ENCODE assay signal across 8 cellular contexts in genomic region chr17:50547035-50547735, GRCh38. TPM values are rescaled to one million over a fixed set of nuclear protein-coding genes. Genes with fewer than 3 reads are reported as not detected.
A peak's percentile ranks its signal among the peaks of the same experiment; 100 is the strongest.
DNase-seq lines count a peak whose midpoint lies in the region; ATAC-seq lines count a peak whose summit lies in the region.

Gene SPATA20 (plus strand): TSS chr17:50547174. CDS start chr17:50547209, 35 bp downstream.

- peak within 1 kb of the TSS; percentile 68 to 95 (median 88) for H3K4me3 Mint-ChIP-seq in CD4-positive, CD25-positive, alpha-beta regulatory T cell

- peak within 1 kb of the TSS; percentile 69 to 86 (median 75) for H3K27ac Mint-ChIP-seq in CD4-positive, CD25-positive, alpha-beta regulatory T cell

- peaks cover 14% of the 10 kb centered on the region for H3K4me1 ChIP-seq in CD4-positive, CD25-positive, alpha-beta regulatory T cell (ENCODE audit: control insufficient read depth, insufficient read depth, low read length, poor library complexity, severe bottlenecking)
- H3K4me1 ChIP-seq in endocrine pancreas (ENCODE audit: control insufficient read depth, insufficient read depth, low read length) (no peaks in the 10 kb centered on the region), mesodermal cell (ENCODE audit: control insufficient read depth, insufficient read depth, low read length, poor library complexity, severe bottlenecking) (peaks cover 12% of the 10 kb centered on the region)

- WGBS in mesodermal cell (ENCODE audit: insufficient coverage in 2 of 2), 2 experiments: 3 to 4% methylated on average over 31 to 42 of the region's 42 CpGs

- peaks cover 3% of the 10 kb centered on the region for H3K36me3 Mint-ChIP-seq in CD4-positive, CD25-positive, alpha-beta regulatory T cell

- ATAC-seq in CD4-positive, CD25-positive, alpha-beta regulatory T cell (ENCODE audit: low read depth in 2 of 2): peak; percentile 83 to 88
- peak; percentile 75 for ATAC-seq in GM19395 (IDR thresholded peaks at IDR 0.05; ENCODE audit: unreplicated experiment)

- H3K27ac ChIP-seq in CD4-positive, CD25-positive, alpha-beta regulatory T cell (ENCODE audit: insufficient read depth, low read length, poor library complexity, severe bottlenecking): peak within 1 kb of the TSS; percentile 51
- H3K27ac ChIP-seq in mesodermal cell (ENCODE audit: low read depth, low read length, severe bottlenecking): no peak within 1 kb of the TSS

- H3K36me3 ChIP-seq in CD4-positive, CD25-positive, alpha-beta regulatory T cell (ENCODE audit: control insufficient read depth, insufficient read depth, low read length): no peaks in the 10 kb centered on the region
- H3K36me3 ChIP-seq in endocrine pancreas (ENCODE audit: control insufficient read depth, insufficient read depth, low read length) (no peaks in the 10 kb centered on the region), mesodermal cell (ENCODE audit: control insufficient read depth, insufficient read depth, low read length) (no peaks in the 10 kb centered on the region)

- DNase-seq in CD4-positive, CD25-positive, alpha-beta regulatory T cell: peak; percentile 78 to 92 (median 83)
- DNase-seq in HK-2 (ENCODE audit: unreplicated experiment) (peak; percentile 93), NOMO-1 (lab: John Stamatoyannopoulos, UW; ENCODE audit: unreplicated experiment in 2 of 2) (peak; percentile 81 to 90)
- peak; percentile 57 to 66 (median 64) for DNase-seq in activated CD8-positive, alpha-beta memory T cell treated with anti-CD3 and anti-CD28 coated beads for 48 hours (ENCODE audit: low read depth in 2 of 3, low spot score in 2 of 3)
- DNase-seq in stimulated activated CD8-positive, alpha-beta memory T cell treated with anti-CD3 and anti-CD28 coated beads, Interleukin-15, amount 100 ng/mL, for 24 hours (ENCODE audit: low read depth): peak; percentile 64

- H3K4me1 Mint-ChIP-seq in CD4-positive, CD25-positive, alpha-beta regulatory T cell: peaks cover 0 to 25% (median 8%) of the 10 kb centered on the region in 4 donors

- H3K27me3 ChIP-seq in CD4-positive, CD25-positive, alpha-beta regulatory T cell (ENCODE audit: control insufficient read depth, insufficient read depth, low read length): no peaks in the 10 kb centered on the region
- H3K27me3 ChIP-seq in endocrine pancreas (ENCODE audit: control insufficient read depth, insufficient read depth, low read length): no peaks in the 10 kb centered on the region

- peak within 1 kb of the TSS; percentile 15 for H3K9ac ChIP-seq in endocrine pancreas (ENCODE audit: control insufficient read depth, insufficient read depth, low read length)

- no peaks in the 10 kb centered on the region for H3K9me3 ChIP-seq in CD4-positive, CD25-positive, alpha-beta regulatory T cell (ENCODE audit: control insufficient read depth in 2 of 2, low read length in 2 of 2)
- no peaks in the 10 kb centered on the region for H3K9me3 ChIP-seq in endocrine pancreas (ENCODE audit: control insufficient read depth, low read length)
- H3K9me3 ChIP-seq in mesodermal cell (ENCODE audit: control insufficient read depth, low read length): no peaks in the 10 kb centered on the region

- H3K27me3 Mint-ChIP-seq in CD4-positive, CD25-positive, alpha-beta regulatory T cell: no peaks in the 10 kb centered on the region

- no peaks in the 10 kb centered on the region for H3K9me3 Mint-ChIP-seq in CD4-positive, CD25-positive, alpha-beta regulatory T cell

- H3K4me3 ChIP-seq in CD4-positive, CD25-positive, alpha-beta regulatory T cell (ENCODE audit: low read depth, low read length): peak within 1 kb of the TSS; percentile 51
- H3K4me3 ChIP-seq in endocrine pancreas (ENCODE audit: control insufficient read depth, insufficient read depth, low read length) (no peak within 1 kb of the TSS), mesodermal cell (ENCODE audit: extremely low read depth, insufficient read depth, low read length, poor library complexity, severe bottlenecking) (peak within 1 kb of the TSS; percentile 57)

RNA-seq across cellular contexts. Expression of gene SPATA20, which starts in this region (rescaled TPM):
- total RNA-seq in CD4-positive, CD25-positive, alpha-beta regulatory T cell: 26.8 TPM
- 10 to 100 TPM in 1 of 4 donors, 1 to 10 TPM in 3; 5.8 to 10.3 (median 6.5) TPM for polyA plus RNA-seq in CD4-positive, CD25-positive, alpha-beta regulatory T cell
- 25.5 TPM for polyA plus RNA-seq in mesodermal cell (2013, experiment 1 of 2)
- 26.0 TPM for polyA plus RNA-seq in mesodermal cell (2013, experiment 2 of 2)
